Comparison of ENCODE assay signal across 9 cellular contexts in the genomic region with DNA sequence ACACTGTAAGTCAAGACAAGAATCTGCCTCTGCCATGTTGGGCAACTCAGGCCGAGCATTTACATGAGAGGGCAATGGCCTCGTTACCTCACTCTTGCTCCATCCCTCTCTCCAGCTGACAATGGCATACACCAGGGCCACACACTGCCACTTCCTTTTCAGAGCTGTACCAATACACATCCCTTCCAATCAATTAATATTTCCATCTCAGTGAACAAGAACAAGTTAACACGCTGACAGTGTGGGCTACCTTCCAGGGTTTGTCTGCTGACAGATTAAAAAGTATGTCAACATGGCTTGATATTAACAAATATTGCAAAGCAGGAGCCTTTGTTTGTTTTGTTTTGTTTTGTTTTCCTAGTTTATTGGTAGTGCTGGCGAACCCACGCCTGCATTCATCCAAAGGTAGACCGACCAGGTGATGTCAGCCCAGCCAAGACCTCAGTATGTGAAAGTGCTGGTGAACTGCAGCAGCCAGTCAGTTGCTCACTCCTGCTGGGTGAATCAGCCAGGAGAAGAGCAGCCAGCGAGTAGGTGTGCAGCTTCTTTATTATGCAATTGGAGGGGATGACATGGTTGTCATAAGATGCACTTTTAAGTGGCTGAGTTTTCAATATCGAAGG.
DNase-seq lines count a peak whose midpoint lies in the region; ATAC-seq and TF ChIP-seq lines count a peak whose summit lies in the region.
"Had no signal": no experiment of that assay in that cellular context is flagged by ENCODE, and none has a peak within 500 bp of the region (broad histone marks: within the 10 kb centered on the region; RNA-seq: fewer than 3 reads in every experiment).

No MANE protein-coding gene starts in this region.

- peaks cover 0 to 24% (median 4%) of the 10 kb centered on the region in 6 donors for H3K4me1 ChIP-seq in spleen

- peak; percentile 69 for DNase-seq in activated CD4-positive, alpha-beta memory T cell treated with anti-CD3 and anti-CD28 coated beads for 36 hours
- no peak for DNase-seq in activated CD4-positive, alpha-beta memory T cell treated with anti-CD3 and anti-CD28 coated beads, Interleukin-2, amount 10 ng/mL, durations not matched to agents 7 days and 5 days
- DNase-seq in NCI-H2196 (lab: John Stamatoyannopoulos, UW; ENCODE audit: unreplicated experiment) (peak; percentile 60), caudate nucleus (lab: John Stamatoyannopoulos, UW) (peak in 44 of 61 donors; percentile 1 to 90 (median 35)), spleen (no peak)

- H3K27me3 Mint-ChIP-seq in activated CD4-positive, alpha-beta memory T cell treated with anti-CD3 and anti-CD28 coated beads for 36 hours = no peaks in the 10 kb centered on the region
- H3K27me3 Mint-ChIP-seq in activated CD4-positive, alpha-beta memory T cell treated with anti-CD3 and anti-CD28 coated beads, Interleukin-2, amount 10 ng/mL, durations not matched to agents 7 days and 5 days = no peaks in the 10 kb centered on the region
- H3K27me3 Mint-ChIP-seq: dendritic cell treated with granulocyte-macrophage colony-stimulating factor and Interleukin-4, amounts not matched to agents 40 ng/mL and 50 ng/mL, for 4 days had no signal

- peak overlapping the region in 1 of 8 donors; percentile 28 for H3K4me3 ChIP-seq in spleen

- peaks cover 2% of the 10 kb centered on the region for H3K36me3 Mint-ChIP-seq in activated CD4-positive, alpha-beta memory T cell treated with anti-CD3 and anti-CD28 coated beads for 36 hours
- no peaks in the 10 kb centered on the region for H3K36me3 Mint-ChIP-seq in activated CD4-positive, alpha-beta memory T cell treated with anti-CD3 and anti-CD28 coated beads, Interleukin-2, amount 10 ng/mL, durations not matched to agents 7 days and 5 days (ENCODE audit: low read depth)

- no peak for TF ChIP-seq CTCF in spleen (IDR thresholded peaks at IDR 0.05 in 8 of 11, conservative IDR thresholded peaks at IDR 0.05 in 3 of 11)

- no peaks in the 10 kb centered on the region for H3K36me3 ChIP-seq in spleen

- no peak overlapping the region for H3K4me3 Mint-ChIP-seq in activated CD4-positive, alpha-beta memory T cell treated with anti-CD3 and anti-CD28 coated beads for 36 hours
- H3K4me3 Mint-ChIP-seq in activated CD4-positive, alpha-beta memory T cell treated with anti-CD3 and anti-CD28 coated beads, Interleukin-2, amount 10 ng/mL, durations not matched to agents 7 days and 5 days = no peak overlapping the region
- H3K4me3 Mint-ChIP-seq: dendritic cell treated with granulocyte-macrophage colony-stimulating factor and Interleukin-4, amounts not matched to agents 40 ng/mL and 50 ng/mL, for 4 days had no signal

- no peak for ATAC-seq in GM18867 (IDR thresholded peaks at IDR 0.05; ENCODE audit: unreplicated experiment)
- ATAC-seq in HG02623 (IDR thresholded peaks at IDR 0.05; ENCODE audit: unreplicated experiment) = no peak
- ATAC-seq in HG03025 (IDR thresholded peaks at IDR 0.05; ENCODE audit: low FRiP score, unreplicated experiment) = no peak

- H3K9me3 ChIP-seq in spleen = no peaks in the 10 kb centered on the region

- no peaks in the 10 kb centered on the region for H3K9me3 Mint-ChIP-seq in activated CD4-positive, alpha-beta memory T cell treated with anti-CD3 and anti-CD28 coated beads for 36 hours
- no peaks in the 10 kb centered on the region for H3K9me3 Mint-ChIP-seq in activated CD4-positive, alpha-beta memory T cell treated with anti-CD3 and anti-CD28 coated beads, Interleukin-2, amount 10 ng/mL, durations not matched to agents 7 days and 5 days
- H3K9me3 Mint-ChIP-seq: dendritic cell treated with granulocyte-macrophage colony-stimulating factor and Interleukin-4, amounts not matched to agents 40 ng/mL and 50 ng/mL, for 4 days had no signal

- CTCF ChIA-PET in activated CD4-positive, alpha-beta memory T cell treated with anti-CD3 and anti-CD28 coated beads for 36 hours (lab: Charles Lee) = interaction anchor here (0.7 to 1.2 kb wide), 2 partner anchors 48 to 545 kb away, joined by 3 to 4 read pairs; no protein-coding TSS in a partner anchor
- CTCF ChIA-PET in activated CD4-positive, alpha-beta memory T cell treated with anti-CD3 and anti-CD28 coated beads, Interleukin-2, amount 10 ng/mL, durations not matched to agents 7 days and 5 days (lab: Charles Lee) = no interaction called here

- WGBS in spleen, 5 donors = 66 to 89% (median 77%) methylated on average over 8 of the region's 8 CpGs

- peak overlapping the region; percentile 56 for H3K27ac Mint-ChIP-seq in activated CD4-positive, alpha-beta memory T cell treated with anti-CD3 and anti-CD28 coated beads for 36 hours
- H3K27ac Mint-ChIP-seq in activated CD4-positive, alpha-beta memory T cell treated with anti-CD3 and anti-CD28 coated beads, Interleukin-2, amount 10 ng/mL, durations not matched to agents 7 days and 5 days = no peak overlapping the region
- H3K27ac Mint-ChIP-seq: dendritic cell treated with granulocyte-macrophage colony-stimulating factor and Interleukin-4, amounts not matched to agents 40 ng/mL and 50 ng/mL, for 4 days had no signal

- H3K4me1 Mint-ChIP-seq in activated CD4-positive, alpha-beta memory T cell treated with anti-CD3 and anti-CD28 coated beads for 36 hours (ENCODE audit: low read depth) = peaks cover 68% of the 10 kb centered on the region
- H3K4me1 Mint-ChIP-seq in activated CD4-positive, alpha-beta memory T cell treated with anti-CD3 and anti-CD28 coated beads, Interleukin-2, amount 10 ng/mL, durations not matched to agents 7 days and 5 days = peaks cover 38% of the 10 kb centered on the region

- no peak overlapping the region for H3K27ac ChIP-seq in caudate nucleus (ENCODE audit: low read depth, low read length)
- peak overlapping the region in 6 of 8 donors; percentile 35 to 76 (median 64) for H3K27ac ChIP-seq in spleen

- TF ChIP-seq POLR2A in spleen (IDR thresholded peaks at IDR 0.05) = no peak

- POLR2A ChIA-PET in activated CD4-positive, alpha-beta memory T cell treated with anti-CD3 and anti-CD28 coated beads for 36 hours (lab: Charles Lee) = interaction anchor here (0.8 kb wide), 1 partner anchor 27 kb away, joined by 3 read pairs; no protein-coding TSS in a partner anchor
- POLR2A ChIA-PET in activated CD4-positive, alpha-beta memory T cell treated with anti-CD3 and anti-CD28 coated beads, Interleukin-2, amount 10 ng/mL, durations not matched to agents 7 days and 5 days (lab: Charles Lee) = no interaction called here

- no peaks in the 10 kb centered on the region for H3K27me3 ChIP-seq in spleen (replicated peaks in 1 of 7)

- intact Hi-C loops in activated CD4-positive, alpha-beta memory T cell treated with anti-CD3 and anti-CD28 coated beads for 36 hours (cut with micrococcal nuclease) = no loop called here
- intact Hi-C loops in spleen (cut with DNase I; ENCODE audit: low total_unique reads) = no loop called here

Comparison
In these comparisons a context has a peak if more than half of its experiments do, and no peak if none do; other contexts are left out.
1. DNase-seq: peak in activated CD4-positive, alpha-beta memory T cell treated with anti-CD3 and anti-CD28 coated beads for 36 hours (single experiment), NCI-H2196 (single experiment) and caudate nucleus (44 of 61); none in activated CD4-positive, alpha-beta memory T cell treated with anti-CD3 and anti-CD28 coated beads, Interleukin-2, amount 10 ng/mL, durations not matched to agents 7 days and 5 days (single experiment) and spleen (single experiment).